ENCODE assay signal across 15 cellular contexts in the genomic region with DNA sequence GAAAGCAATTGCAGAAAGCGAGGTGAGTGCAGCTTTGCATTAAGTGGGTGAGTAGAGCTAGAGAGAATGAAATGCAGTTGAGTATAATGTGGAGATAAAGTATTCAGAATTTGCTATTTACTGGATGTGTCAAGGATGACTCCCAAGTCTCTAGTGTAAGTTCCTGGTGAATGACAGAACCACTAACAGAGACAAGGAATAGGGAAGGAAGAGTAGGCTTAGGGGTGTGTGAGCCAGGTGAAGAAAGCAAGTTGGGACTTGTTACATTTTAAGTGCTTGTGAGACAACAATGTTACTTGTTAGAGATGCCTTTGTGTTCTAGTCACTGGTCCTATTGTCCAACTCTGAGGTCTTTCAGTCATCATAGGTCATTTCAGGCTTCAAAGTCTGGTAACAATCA. TPM values are rescaled to one million over a fixed set of nuclear protein-coding genes. Genes with fewer than 3 reads are reported as not detected.
"Had no signal": no experiment of that assay in that cellular context is flagged by ENCODE, and none has a peak within 500 bp of the region (broad histone marks: within the 10 kb centered on the region; RNA-seq: fewer than 3 reads in every experiment).

No MANE protein-coding gene starts in this region.

RNA-seq across cellular contexts. Expression of a gene that starts 26.0 kb away (rescaled TPM):
- total RNA-seq: activated B cell treated with CpG ODN at 0.5 μM for 24 hours; activated CD4-positive, alpha-beta memory T cell treated with anti-CD3 and anti-CD28 coated beads for 36 hours; activated CD4-positive, alpha-beta memory T cell treated with anti-CD3 and anti-CD28 coated beads, Interleukin-2, amount 10 ng/mL, durations not matched to agents 7 days and 5 days; activated CD4-positive, alpha-beta T cell treated with anti-CD3 and anti-CD28 coated beads for 36 hours; activated CD4-positive, alpha-beta T cell treated with anti-CD3 and anti-CD28 coated beads, Interleukin-2, amount 10 ng/mL, durations not matched to agents 24 days and 14 days; activated CD4-positive, alpha-beta T cell treated with anti-CD3 and anti-CD28 coated beads, Interleukin-2, amount 10 ng/mL, durations not matched to agents 7 days and 5 days; activated CD8-positive, alpha-beta memory T cell treated with anti-CD3 and anti-CD28 coated beads for 36 hours; activated CD8-positive, alpha-beta memory T cell treated with anti-CD3 and anti-CD28 coated beads, Interleukin-2, amount 10 ng/mL, durations not matched to agents 7 days and 5 days; activated CD8-positive, alpha-beta T cell treated with anti-CD3 and anti-CD28 coated beads for 36 hours; activated CD8-positive, alpha-beta T cell treated with anti-CD3 and anti-CD28 coated beads, Interleukin-2, amount 10 ng/mL, durations not matched to agents 7 days and 5 days; T-cell; T-helper 1 cell treated with Interleukin-12 subunit alpha and Interleukin-12 subunit beta and Interleukin-4 antibody, amounts not matched to agents 30 ng/mL and 1 ng/mL, for 36 hours; T-helper 17 cell; T-helper 2 cell treated with Interferon-gamma antibody and Interleukin-4, amounts not matched to agents 100 ng/mL and 5 ng/mL, for 36 hours; WTC11 had no signal
